Comparison of ENCODE assay signal across 9 cellular contexts in the genomic region with DNA sequence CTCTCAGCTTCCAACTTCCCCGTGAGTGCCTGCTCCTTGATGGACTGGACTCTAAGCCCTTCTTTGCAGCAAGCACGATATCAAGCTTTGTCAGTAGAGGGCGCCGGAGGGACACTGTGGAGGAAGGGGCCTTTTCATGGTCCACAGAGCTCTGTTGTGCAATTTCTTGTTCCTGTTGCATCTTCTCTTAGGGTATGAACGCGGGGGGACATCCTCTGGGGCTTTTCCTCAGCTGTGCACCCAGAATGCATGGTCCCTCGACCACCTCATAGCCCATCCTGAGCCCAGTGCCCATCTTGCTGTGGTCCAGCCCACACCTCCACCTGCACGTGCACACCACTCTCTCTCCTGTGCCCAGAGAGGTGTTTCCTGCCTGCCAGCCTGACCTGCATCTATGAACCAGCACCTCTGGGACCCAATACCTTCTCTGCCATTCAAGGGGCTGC.
A peak's percentile ranks its signal among the peaks of the same experiment; 100 is the strongest.
DNase-seq lines count a peak whose midpoint lies in the region; ATAC-seq and TF ChIP-seq lines count a peak whose summit lies in the region.
"Had no signal": no experiment of that assay in that cellular context is flagged by ENCODE, and none has a peak within 500 bp of the region (broad histone marks: within the 10 kb centered on the region; RNA-seq: fewer than 3 reads in every experiment).

No MANE protein-coding gene starts in this region.

- H3K4me3 ChIP-seq in LNCaP clone FGC (ENCODE audit: low read depth, low read length), result no peak overlapping the region
- no peak overlapping the region for H3K4me3 ChIP-seq in PC-3 (ENCODE audit: low read length)
- no peak overlapping the region for H3K4me3 ChIP-seq in upper lobe of right lung

- no TSS peak for BruUV-seq in PC-3 (replicated peaks; lab: Mats Ljungman, UMichigan)

- POLR2A ChIA-PET in PC-3 (lab: Charles Lee; ENCODE audit: unreplicated experiment), result no interaction called here

- no peaks in the 10 kb centered on the region for H3K9me3 ChIP-seq in PC-3 (ENCODE audit: low read length)
- H3K9me3 ChIP-seq in upper lobe of right lung, result no peaks in the 10 kb centered on the region

- no peaks in the 10 kb centered on the region for H3K9me3 Mint-ChIP-seq in activated T-helper 2 cell treated with anti-CD3 and anti-CD28 coated beads, Interferon-gamma antibody, Interleukin-2, Interleukin-4, amounts not matched to agents 10 μg/mL and 5 μg/mL and 100 μg/mL, durations not matched to agents 14 hours and 24 hours and 36 hours

- no peaks in the 10 kb centered on the region for H3K27me3 Mint-ChIP-seq in activated T-helper 2 cell treated with anti-CD3 and anti-CD28 coated beads, Interferon-gamma antibody, Interleukin-2, Interleukin-4, amounts not matched to agents 10 μg/mL and 5 μg/mL and 100 μg/mL, durations not matched to agents 14 hours and 24 hours and 36 hours (ENCODE audit: low read depth)
- H3K27me3 Mint-ChIP-seq: activated B cell treated with CpG ODN at 0.5 μM for 24 hours had no signal

- peak; percentile 98 for TF ChIP-seq CTCF in LNCaP clone FGC (IDR thresholded peaks at IDR 0.05; ENCODE audit: control insufficient read depth, extremely low read depth, insufficient read depth)
- TF ChIP-seq CTCF in PC-3 (conservative IDR thresholded peaks at IDR 0.05; ENCODE audit: low read depth, low read length), result peak; percentile 84
- TF ChIP-seq CTCF in upper lobe of right lung (IDR thresholded peaks at IDR 0.05), result peak; percentile 75

- peaks cover 19% of the 10 kb centered on the region for H3K4me1 ChIP-seq in PC-3 (ENCODE audit: insufficient read depth, low read length)
- H3K4me1 ChIP-seq in upper lobe of right lung, result no peaks in the 10 kb centered on the region

- no peaks in the 10 kb centered on the region for H3K4me1 Mint-ChIP-seq in activated T-helper 2 cell treated with anti-CD3 and anti-CD28 coated beads, Interferon-gamma antibody, Interleukin-2, Interleukin-4, amounts not matched to agents 10 μg/mL and 5 μg/mL and 100 μg/mL, durations not matched to agents 14 hours and 24 hours and 36 hours (ENCODE audit: low read depth)
- H3K4me1 Mint-ChIP-seq: activated B cell treated with CpG ODN at 0.5 μM for 24 hours had no signal

- intact Hi-C loops in PC-3 (cut with micrococcal nuclease), result loop anchor here (2.0 to 5.0 kb wide), 2 partner anchors 86 to 916 kb away; no protein-coding TSS in a partner anchor
- intact Hi-C loops in activated T-helper 2 cell treated with anti-CD3 and anti-CD28 coated beads, Interferon-gamma antibody, Interleukin-2, Interleukin-4, amounts not matched to agents 10 μg/mL and 5 μg/mL and 100 μg/mL, durations not matched to agents 14 hours and 24 hours and 36 hours (cut with micrococcal nuclease), result loop anchor here (2.0 to 10.0 kb wide), 2 partner anchors 56 to 88 kb away; no protein-coding TSS in a partner anchor
- intact Hi-C loops in upper lobe of right lung (cut with DNase I), result no loop called here

- ATAC-seq in PC-3 (peak; percentile 90), upper lobe of right lung (peak; percentile 96), HG03280 (IDR thresholded peaks at IDR 0.05; ENCODE audit: unreplicated experiment) (no peak)

- H3K36me3 ChIP-seq in PC-3 (ENCODE audit: low read depth, low read length) (no peaks in the 10 kb centered on the region), upper lobe of right lung (no peaks in the 10 kb centered on the region)

- DNase-seq in DMS153 treated with DMSO at 0.1 percent for 48 hours (lab: John Stamatoyannopoulos, UW; ENCODE audit: unreplicated experiment), result peak; percentile 98
- peak; percentile 38 for DNase-seq in LNCaP clone FGC (ENCODE audit: low read depth)
- DNase-seq in PC-3, result peak; percentile 92
- DNase-seq in activated T-helper 2 cell treated with anti-CD3 and anti-CD28 coated beads, Interferon-gamma antibody, Interleukin-2, Interleukin-4, amounts not matched to agents 10 μg/mL and 5 μg/mL and 100 μg/mL, durations not matched to agents 14 hours and 24 hours and 36 hours (ENCODE audit: low spot score), result peak; percentile 49
- peak; percentile 61 for DNase-seq in foreskin melanocyte
- DNase-seq in non-pigmented ciliary epithelial cell (ENCODE audit: low read depth), result peak; percentile 50
- DNase-seq in upper lobe of right lung, result peak; percentile 84
- DNase-seq: activated B cell treated with CpG ODN at 0.5 μM for 24 hours had no signal

- no peak overlapping the region for H3K27ac ChIP-seq in PC-3 (ENCODE audit: low read length)
- H3K27ac ChIP-seq in upper lobe of right lung, result no peak overlapping the region

- no peaks in the 10 kb centered on the region for H4K20me1 ChIP-seq in PC-3 (ENCODE audit: low read length)

- CTCF ChIA-PET in PC-3 (lab: Charles Lee), result interaction anchor here (0.6 to 1.1 kb wide), 4 partner anchors 30 to 587 kb away, joined by 3 to 4 read pairs (median 3); no protein-coding TSS in a partner anchor

- no peak overlapping the region for H3K4me2 ChIP-seq in PC-3 (ENCODE audit: low read length)

- no peaks in the 10 kb centered on the region for H3K9me2 ChIP-seq in PC-3 (replicated peaks; ENCODE audit: low read length)

- H3K27me3 ChIP-seq in PC-3 (ENCODE audit: low read length), result no peaks in the 10 kb centered on the region
- peaks cover 1% of the 10 kb centered on the region for H3K27me3 ChIP-seq in upper lobe of right lung

- H3K36me3 Mint-ChIP-seq in activated T-helper 2 cell treated with anti-CD3 and anti-CD28 coated beads, Interferon-gamma antibody, Interleukin-2, Interleukin-4, amounts not matched to agents 10 μg/mL and 5 μg/mL and 100 μg/mL, durations not matched to agents 14 hours and 24 hours and 36 hours (ENCODE audit: low read depth), result no peaks in the 10 kb centered on the region

- H3K4me3 Mint-ChIP-seq in activated T-helper 2 cell treated with anti-CD3 and anti-CD28 coated beads, Interferon-gamma antibody, Interleukin-2, Interleukin-4, amounts not matched to agents 10 μg/mL and 5 μg/mL and 100 μg/mL, durations not matched to agents 14 hours and 24 hours and 36 hours (ENCODE audit: low read depth), result no peak overlapping the region
- H3K4me3 Mint-ChIP-seq: activated B cell treated with CpG ODN at 0.5 μM for 24 hours had no signal

- no peak overlapping the region for H3K27ac Mint-ChIP-seq in activated T-helper 2 cell treated with anti-CD3 and anti-CD28 coated beads, Interferon-gamma antibody, Interleukin-2, Interleukin-4, amounts not matched to agents 10 μg/mL and 5 μg/mL and 100 μg/mL, durations not matched to agents 14 hours and 24 hours and 36 hours
- H3K27ac Mint-ChIP-seq: activated B cell treated with CpG ODN at 0.5 μM for 24 hours had no signal

- H3K9ac ChIP-seq in PC-3 (ENCODE audit: low read length), result no peak overlapping the region

- no peak overlapping the region for H2AFZ ChIP-seq in PC-3 (ENCODE audit: low read length)

- no peaks in the 10 kb centered on the region for H3F3A ChIP-seq in PC-3 (ENCODE audit: low read length, unreplicated experiment)

- no peaks in the 10 kb centered on the region for H3K79me2 ChIP-seq in PC-3 (ENCODE audit: low read length)

Comparison
In these comparisons a context has a peak if more than half of its experiments do, and no peak if none do; other contexts are left out.
1. DNase-seq: peak in every context shown above with its lines; median percentile 98 in DMS153 treated with DMSO at 0.1 percent for 48 hours; 92 in PC-3; 84 in upper lobe of right lung; 61 in foreskin melanocyte; 50 in non-pigmented ciliary epithelial cell; 49 in activated T-helper 2 cell treated with anti-CD3 and anti-CD28 coated beads, Interferon-gamma antibody, Interleukin-2, Interleukin-4, amounts not matched to agents 10 μg/mL and 5 μg/mL and 100 μg/mL, durations not matched to agents 14 hours and 24 hours and 36 hours; 38 in LNCaP clone FGC.